ENCODE assay signal across 1 cellular context in the genomic region with DNA sequence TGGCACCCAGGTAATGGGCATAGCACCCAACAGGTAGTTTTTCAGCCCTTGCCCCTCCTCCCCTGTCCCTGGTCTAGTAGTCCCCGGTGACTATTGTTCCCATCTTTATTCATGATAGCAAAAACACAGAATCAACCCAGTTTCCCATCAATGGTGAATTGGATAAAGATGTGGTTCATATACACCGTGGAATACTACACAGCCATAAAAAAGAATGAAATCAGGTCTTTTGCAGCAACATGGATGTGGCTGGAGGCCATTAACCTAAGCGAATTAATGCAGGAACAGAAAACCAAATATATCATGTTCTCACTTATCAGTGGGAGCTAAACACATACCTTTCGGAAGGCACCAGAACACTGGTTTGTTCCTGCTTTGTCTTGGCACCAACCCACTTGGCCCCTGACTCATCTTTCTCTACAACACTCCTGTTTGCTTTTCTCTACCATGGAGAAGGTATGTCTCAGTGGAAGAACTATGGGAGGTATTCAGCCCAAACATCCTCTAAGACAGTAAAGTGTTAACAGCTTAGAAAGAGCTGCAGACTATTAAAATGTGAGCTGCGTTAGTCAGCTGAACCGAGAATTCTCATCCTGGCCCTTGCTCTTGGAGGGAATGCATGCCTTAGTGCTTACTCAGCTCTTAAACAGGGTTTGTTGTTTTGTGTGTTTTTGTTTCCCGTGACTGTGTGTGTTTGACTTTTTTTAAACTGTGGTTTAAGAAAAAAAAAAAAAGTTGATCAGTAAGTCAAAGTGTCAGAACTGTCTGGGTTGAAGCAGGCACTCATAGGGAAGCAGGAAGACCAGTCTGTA.
A peak's percentile ranks its signal among the peaks of the same experiment; 100 is the strongest.
TF ChIP-seq lines count a peak whose summit lies in the region.

No MANE protein-coding gene starts in this region.

TF ChIP-seq in HEK293, 187 proteins besides CTCF, POLR2A, EP300 and RAD21 (continued from another document and continues in another):
- TF ChIP-seq, protein P1, sequence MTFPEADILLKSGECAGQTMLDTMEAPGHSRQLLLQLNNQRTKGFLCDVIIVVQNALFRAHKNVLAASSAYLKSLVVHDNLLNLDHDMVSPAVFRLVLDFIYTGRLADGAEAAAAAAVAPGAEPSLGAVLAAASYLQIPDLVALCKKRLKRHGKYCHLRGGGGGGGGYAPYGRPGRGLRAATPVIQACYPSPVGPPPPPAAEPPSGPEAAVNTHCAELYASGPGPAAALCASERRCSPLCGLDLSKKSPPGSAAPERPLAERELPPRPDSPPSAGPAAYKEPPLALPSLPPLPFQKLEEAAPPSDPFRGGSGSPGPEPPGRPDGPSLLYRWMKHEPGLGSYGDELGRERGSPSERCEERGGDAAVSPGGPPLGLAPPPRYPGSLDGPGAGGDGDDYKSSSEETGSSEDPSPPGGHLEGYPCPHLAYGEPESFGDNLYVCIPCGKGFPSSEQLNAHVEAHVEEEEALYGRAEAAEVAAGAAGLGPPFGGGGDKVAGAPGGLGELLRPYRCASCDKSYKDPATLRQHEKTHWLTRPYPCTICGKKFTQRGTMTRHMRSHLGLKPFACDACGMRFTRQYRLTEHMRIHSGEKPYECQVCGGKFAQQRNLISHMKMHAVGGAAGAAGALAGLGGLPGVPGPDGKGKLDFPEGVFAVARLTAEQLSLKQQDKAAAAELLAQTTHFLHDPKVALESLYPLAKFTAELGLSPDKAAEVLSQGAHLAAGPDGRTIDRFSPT (tag by site-specific recombination; IDR thresholded peaks at IDR 0.05), result no peak; the same call in 1 of the 2 replicates
- TF ChIP-seq ZNF19 (tag by site-specific recombination; IDR thresholded peaks at IDR 0.05; ENCODE audit: low read depth) (no peak), KLF8 (tag by site-specific recombination; IDR thresholded peaks at IDR 0.05) (no peak), ZNF585B (tag by site-specific recombination; IDR thresholded peaks at IDR 0.05) (no peak), SP3 (tag by site-specific recombination; IDR thresholded peaks at IDR 0.05) (peak; percentile 13; the same call in 1 of the 2 replicates), RBAK (tag by site-specific recombination; IDR thresholded peaks at IDR 0.05) (no peak), GLI2 (tag by site-specific recombination; IDR thresholded peaks at IDR 0.05; ENCODE audit: borderline replicate concordance, low read depth) (no peak), MEIS1 (CRISPR knock-in tag; IDR thresholded peaks at IDR 0.05; ENCODE audit: borderline replicate concordance) (no peak), KLF7 (tag by site-specific recombination; IDR thresholded peaks at IDR 0.05; ENCODE audit: borderline replicate concordance) (no peak), YY1 (tag by site-specific recombination; IDR thresholded peaks at IDR 0.05) (no peak), ZNF146 (tag by site-specific recombination; IDR thresholded peaks at IDR 0.05) (peak; percentile 98), SCRT1 (tag by site-specific recombination; IDR thresholded peaks at IDR 0.05; ENCODE audit: borderline replicate concordance) (0 out of 2 replicates have a peak, but pooled peaks have one; percentile 17), FEZF1 (tag by site-specific recombination; IDR thresholded peaks at IDR 0.05) (peak; percentile 39; the same call in 1 of the 2 replicates), ZNF132 (tag by site-specific recombination; IDR thresholded peaks at IDR 0.05; ENCODE audit: borderline replicate concordance) (0 out of 2 replicates have a peak, but pooled peaks have one; percentile 11), ZNF248 (tag by site-specific recombination; IDR thresholded peaks at IDR 0.05) (no peak), ZSCAN30 (tag by site-specific recombination; IDR thresholded peaks at IDR 0.05) (no peak), ZNF510 (tag by site-specific recombination; IDR thresholded peaks at IDR 0.05; ENCODE audit: insufficient replicate concordance) (no peak), ZNF768 (tag by site-specific recombination; IDR thresholded peaks at IDR 0.05) (no peak), ZNF121 (tag by site-specific recombination; IDR thresholded peaks at IDR 0.05) (no peak), ZNF266 (tag by site-specific recombination; IDR thresholded peaks at IDR 0.05; ENCODE audit: low read depth) (no peak), ZNF114 (tag by site-specific recombination; IDR thresholded peaks at IDR 0.05) (no peak), ZNF530 (tag by site-specific recombination; IDR thresholded peaks at IDR 0.05; ENCODE audit: low read depth) (no peak), ZNF169 (tag by site-specific recombination; IDR thresholded peaks at IDR 0.05) (no peak), ZNF26 (tag by site-specific recombination; IDR thresholded peaks at IDR 0.05) (no peak), BCL6B (tag by site-specific recombination; IDR thresholded peaks at IDR 0.05) (no peak), ZNF280D (tag by site-specific recombination; IDR thresholded peaks at IDR 0.05) (peak; percentile 59; the same call in 1 of the 2 replicates), ZBTB49 (tag by site-specific recombination; IDR thresholded peaks at IDR 0.05; ENCODE audit: low read depth) (no peak), PRDM1 (tag by site-specific recombination; IDR thresholded peaks at IDR 0.05) (no peak), ZNF148 (tag by site-specific recombination; IDR thresholded peaks at IDR 0.05; ENCODE audit: borderline replicate concordance) (no peak), ZNF692 (tag by site-specific recombination; IDR thresholded peaks at IDR 0.05) (peak; percentile 82), MZF1 (tag by site-specific recombination; IDR thresholded peaks at IDR 0.05; ENCODE audit: borderline replicate concordance) (no peak)
- TF ChIP-seq, protein P2, sequence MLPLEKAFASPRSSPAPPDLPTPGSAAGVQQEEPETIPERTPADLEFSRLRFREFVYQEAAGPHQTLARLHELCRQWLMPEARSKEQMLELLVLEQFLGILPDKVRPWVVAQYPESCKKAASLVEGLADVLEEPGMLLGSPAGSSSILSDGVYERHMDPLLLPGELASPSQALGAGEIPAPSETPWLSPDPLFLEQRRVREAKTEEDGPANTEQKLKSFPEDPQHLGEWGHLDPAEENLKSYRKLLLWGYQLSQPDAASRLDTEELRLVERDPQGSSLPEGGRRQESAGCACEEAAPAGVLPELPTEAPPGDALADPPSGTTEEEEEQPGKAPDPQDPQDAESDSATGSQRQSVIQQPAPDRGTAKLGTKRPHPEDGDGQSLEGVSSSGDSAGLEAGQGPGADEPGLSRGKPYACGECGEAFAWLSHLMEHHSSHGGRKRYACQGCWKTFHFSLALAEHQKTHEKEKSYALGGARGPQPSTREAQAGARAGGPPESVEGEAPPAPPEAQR (tag by site-specific recombination; IDR thresholded peaks at IDR 0.05), result no peak
- TF ChIP-seq, protein P3, sequence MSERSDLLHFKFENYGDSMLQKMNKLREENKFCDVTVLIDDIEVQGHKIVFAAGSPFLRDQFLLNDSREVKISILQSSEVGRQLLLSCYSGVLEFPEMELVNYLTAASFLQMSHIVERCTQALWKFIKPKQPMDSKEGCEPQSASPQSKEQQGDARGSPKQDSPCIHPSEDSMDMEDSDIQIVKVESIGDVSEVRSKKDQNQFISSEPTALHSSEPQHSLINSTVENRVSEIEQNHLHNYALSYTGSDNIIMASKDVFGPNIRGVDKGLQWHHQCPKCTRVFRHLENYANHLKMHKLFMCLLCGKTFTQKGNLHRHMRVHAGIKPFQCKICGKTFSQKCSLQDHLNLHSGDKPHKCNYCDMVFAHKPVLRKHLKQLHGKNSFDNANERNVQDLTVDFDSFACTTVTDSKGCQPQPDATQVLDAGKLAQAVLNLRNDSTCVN (tag by site-specific recombination; optimal IDR thresholded peaks at IDR 0.05), result no peak
- TF ChIP-seq, protein P4, sequence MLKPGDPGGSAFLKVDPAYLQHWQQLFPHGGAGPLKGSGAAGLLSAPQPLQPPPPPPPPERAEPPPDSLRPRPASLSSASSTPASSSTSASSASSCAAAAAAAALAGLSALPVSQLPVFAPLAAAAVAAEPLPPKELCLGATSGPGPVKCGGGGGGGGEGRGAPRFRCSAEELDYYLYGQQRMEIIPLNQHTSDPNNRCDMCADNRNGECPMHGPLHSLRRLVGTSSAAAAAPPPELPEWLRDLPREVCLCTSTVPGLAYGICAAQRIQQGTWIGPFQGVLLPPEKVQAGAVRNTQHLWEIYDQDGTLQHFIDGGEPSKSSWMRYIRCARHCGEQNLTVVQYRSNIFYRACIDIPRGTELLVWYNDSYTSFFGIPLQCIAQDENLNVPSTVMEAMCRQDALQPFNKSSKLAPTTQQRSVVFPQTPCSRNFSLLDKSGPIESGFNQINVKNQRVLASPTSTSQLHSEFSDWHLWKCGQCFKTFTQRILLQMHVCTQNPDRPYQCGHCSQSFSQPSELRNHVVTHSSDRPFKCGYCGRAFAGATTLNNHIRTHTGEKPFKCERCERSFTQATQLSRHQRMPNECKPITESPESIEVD (tag by site-specific recombination; IDR thresholded peaks at IDR 0.05), result peak; percentile 62; the same call in 1 of the 2 replicates
